ENCODE assay signal across 8 cellular contexts in genomic region chr1:10338047-10338446, GRCh38.
A peak's percentile ranks its signal among the peaks of the same experiment; 100 is the strongest.
DNase-seq lines count a peak whose midpoint lies in the region; ATAC-seq and TF ChIP-seq lines count a peak whose summit lies in the region.

No MANE protein-coding gene starts in this region.

- CTCF ChIA-PET in PC-9 (lab: Charles Lee) = interaction anchor here (0.6 to 1.1 kb wide), 2 partner anchors 129 to 213 kb away, joined by 3 to 4 read pairs; no protein-coding TSS in a partner anchor

- H3K27me3 ChIP-seq in PC-9 (ENCODE audit: insufficient read depth, low read depth) (no peaks in the 10 kb centered on the region), smooth muscle cell (ENCODE audit: low read depth) (no peaks in the 10 kb centered on the region)

- H3K9ac ChIP-seq in smooth muscle cell (ENCODE audit: low read depth) = no peak overlapping the region

- intact Hi-C loops in PC-9 (cut with micrococcal nuclease; ENCODE audit: unreplicated experiment) = loop anchor here (2.0 kb wide), 1 partner anchor 127 kb away; the partner anchor contains the start of gene KIF1B

- H3K79me2 ChIP-seq in PC-9 (ENCODE audit: low read depth) (no peaks in the 10 kb centered on the region), smooth muscle cell (ENCODE audit: low read depth) (no peaks in the 10 kb centered on the region)

- H2AFZ ChIP-seq in PC-9 = no peak overlapping the region
- no peak overlapping the region for H2AFZ ChIP-seq in smooth muscle cell (ENCODE audit: low read depth)

- no peaks in the 10 kb centered on the region for H3K9me3 ChIP-seq in PC-9 (ENCODE audit: insufficient read depth, low read depth)
- H3K9me3 ChIP-seq in smooth muscle cell (replicated peaks; ENCODE audit: low read depth) = no peaks in the 10 kb centered on the region

- DNase-seq in AG09309 (ENCODE audit: low read depth) = peak; percentile 13
- peak; percentile 68 for DNase-seq in GM13977 (ENCODE audit: low spot score)
- DNase-seq in PC-9 = peak in 1 of 2 experiments; percentile 18
- DNase-seq in astrocyte of the cerebellum (ENCODE audit: low read depth) = peak; percentile 5
- peak; percentile 47 to 74 for DNase-seq in hippocampal formation (lab: John Stamatoyannopoulos, UW)
- no peak for DNase-seq in smooth muscle cell (lab: John Stamatoyannopoulos, UW; ENCODE audit: unreplicated experiment)

- H3F3A ChIP-seq in PC-9 (ENCODE audit: insufficient read depth, low read depth) (no peaks in the 10 kb centered on the region), smooth muscle cell (ENCODE audit: low read depth) (no peaks in the 10 kb centered on the region)

- H3K36me3 ChIP-seq in PC-9 (ENCODE audit: low read depth) (no peaks in the 10 kb centered on the region), smooth muscle cell (ENCODE audit: low read depth) (peaks cover 3% of the 10 kb centered on the region)

- H3K27ac ChIP-seq in PC-9 = no peak overlapping the region
- H3K27ac ChIP-seq in smooth muscle cell (ENCODE audit: low read depth) = no peak overlapping the region

- no peaks in the 10 kb centered on the region for H3K9me2 ChIP-seq in PC-9 (ENCODE audit: insufficient read depth)

- no TSS peak for BruUV-seq in PC-9 (replicated peaks; lab: Mats Ljungman, UMichigan)

- POLR2A ChIA-PET in PC-9 (lab: Charles Lee; ENCODE audit: unreplicated experiment) = no interaction called here

- H3K4me3 ChIP-seq in AG09309 (ENCODE audit: control insufficient read depth, low read depth, low read length) (no peak overlapping the region), PC-9 (no peak overlapping the region), astrocyte of the cerebellum (ENCODE audit: low read depth, low read length) (no peak overlapping the region), smooth muscle cell (no peak overlapping the region)

- peak overlapping the region; percentile 42 for H3K4me2 ChIP-seq in PC-9
- no peak overlapping the region for H3K4me2 ChIP-seq in smooth muscle cell

- TF ChIP-seq CTCF in AG09309 (IDR thresholded peaks at IDR 0.05; ENCODE audit: control insufficient read depth, insufficient read depth, low read depth, low read length, missing control alignments) (peak; percentile 89), GM13977 (IDR thresholded peaks at IDR 0.05; ENCODE audit: extremely low read depth, insufficient read depth, missing control alignments) (peak; percentile 78), PC-9 (conservative IDR thresholded peaks at IDR 0.05) (peak; percentile 64), astrocyte of the cerebellum (IDR thresholded peaks at IDR 0.05; ENCODE audit: low read depth, low read length, missing control alignments) (peak; percentile 89), smooth muscle cell (IDR thresholded peaks at IDR 0.05; ENCODE audit: borderline replicate concordance, insufficient read depth, poor library complexity, severe bottlenecking) (peak; percentile 48)

- ATAC-seq in HG02852 (IDR thresholded peaks at IDR 0.05; ENCODE audit: unreplicated experiment) (no peak), HG03521 (IDR thresholded peaks at IDR 0.05; ENCODE audit: unreplicated experiment) (no peak)

- H3K4me1 ChIP-seq in PC-9 (replicated peaks; ENCODE audit: insufficient read depth) (0 out of 2 replicates have a peak, but pooled peaks cover 17% of the 10 kb centered on the region), smooth muscle cell (ENCODE audit: low read depth) (peaks cover 10% of the 10 kb centered on the region)

- in situ Hi-C loops in GM13977 (cut with MboI; ENCODE audit: low pct_unique_long_range_greater_than_20kb, low sequenced_read_pairs, unreplicated experiment) (no loop called here), astrocyte of the cerebellum (cut with HindIII; ENCODE audit: low sequenced_read_pairs) (no loop called here)

- WGBS in smooth muscle cell (ENCODE audit: low lambda C conversion rate) = 57% methylated on average over 2 of the region's 2 CpGs

- H4K20me1 ChIP-seq in PC-9 (ENCODE audit: insufficient read depth) = no peaks in the 10 kb centered on the region
- H4K20me1 ChIP-seq in smooth muscle cell (ENCODE audit: low read depth) = no peaks in the 10 kb centered on the region
